In genomic region chr11:62922653-62923371, GRCh38 we compare ENCODE assay signal across 9 cellular contexts.
DNase-seq lines count a peak whose midpoint lies in the region; ATAC-seq, FAIRE-seq and TF ChIP-seq lines count a peak whose summit lies in the region.
"Had no signal": no experiment of that assay in that cellular context is flagged by ENCODE, and none has a peak within 500 bp of the region (broad histone marks: within the 10 kb centered on the region; RNA-seq: fewer than 3 reads in every experiment).

No MANE protein-coding gene starts in this region.

- no peaks in the 10 kb centered on the region for H3K36me3 ChIP-seq in OCI-LY1 (ENCODE audit: insufficient read depth, low read length)

- H3F3A ChIP-seq in OCI-LY1 (ENCODE audit: insufficient read depth, low read length): no peaks in the 10 kb centered on the region

- H3K27me3 ChIP-seq in OCI-LY1 (ENCODE audit: insufficient read depth, low read length): peaks cover 3% of the 10 kb centered on the region; the same call in 1 of the 2 replicates

- no peaks in the 10 kb centered on the region for H3K9me2 ChIP-seq in OCI-LY1 (ENCODE audit: low read depth, low read length)

- no peak for FAIRE-seq in HTR-8/SVneo (lab: Jason Lieb, UNC)

- ATAC-seq in GM19023 (IDR thresholded peaks at IDR 0.05; ENCODE audit: unreplicated experiment) (no peak), GM18520 (IDR thresholded peaks at IDR 0.05; ENCODE audit: unreplicated experiment) (no peak)

- H3K27ac ChIP-seq in OCI-LY1 (ENCODE audit: low read depth, low read length, poor library complexity, severe bottlenecking): no peak overlapping the region
- no peak overlapping the region for H3K27ac ChIP-seq in coronary artery
- H3K27ac ChIP-seq: HL-60 had no signal

- no peak overlapping the region for H2AFZ ChIP-seq in OCI-LY1 (ENCODE audit: low read length)

- peaks cover 8% of the 10 kb centered on the region for H3K4me1 ChIP-seq in OCI-LY1 (ENCODE audit: insufficient read depth, low read length, severe bottlenecking)

- H3K9ac ChIP-seq in OCI-LY1 (ENCODE audit: low read length): no peak overlapping the region

- H3K4me2 ChIP-seq in OCI-LY1 (ENCODE audit: low read length): peak overlapping the region; percentile 64; the same call in 1 of the 2 replicates

- no peaks in the 10 kb centered on the region for H3K9me3 ChIP-seq in OCI-LY1 (ENCODE audit: low read length)

- peak; percentile 63 for TF ChIP-seq CTCF in OCI-LY1 (IDR thresholded peaks at IDR 0.05; ENCODE audit: low read length)
- TF ChIP-seq CTCF in coronary artery (IDR thresholded peaks at IDR 0.05): no peak

- peak; percentile 19 for DNase-seq in EL
- DNase-seq in coronary artery (ENCODE audit: low spot score): no peak
- DNase-seq in putamen (ENCODE audit: low spot score): peak; percentile 66
- no peak for DNase-seq in NAMALWA (ENCODE audit: low spot score)
- no peak for DNase-seq in HTR-8/SVneo (ENCODE audit: insufficient read length, low spot score)

- H3K79me2 ChIP-seq in OCI-LY1 (ENCODE audit: insufficient read depth, low read length): no peaks in the 10 kb centered on the region

- H3K4me3 ChIP-seq in OCI-LY1 (ENCODE audit: low read depth, low read length, poor library complexity, severe bottlenecking): no peak overlapping the region
- H3K4me3 ChIP-seq in coronary artery: peak overlapping the region; percentile 60

- no peaks in the 10 kb centered on the region for H4K20me1 ChIP-seq in OCI-LY1 (ENCODE audit: insufficient read depth, low read length)

Comparison
In these comparisons a context has a peak if more than half of its experiments do, and no peak if none do; other contexts are left out.
1. DNase-seq: peak in EL (single experiment) and putamen (single experiment); none in coronary artery (single experiment), NAMALWA (single experiment) and HTR-8/SVneo (single experiment).